Comparison of ENCODE assay signal across 28 cellular contexts in the genomic region with DNA sequence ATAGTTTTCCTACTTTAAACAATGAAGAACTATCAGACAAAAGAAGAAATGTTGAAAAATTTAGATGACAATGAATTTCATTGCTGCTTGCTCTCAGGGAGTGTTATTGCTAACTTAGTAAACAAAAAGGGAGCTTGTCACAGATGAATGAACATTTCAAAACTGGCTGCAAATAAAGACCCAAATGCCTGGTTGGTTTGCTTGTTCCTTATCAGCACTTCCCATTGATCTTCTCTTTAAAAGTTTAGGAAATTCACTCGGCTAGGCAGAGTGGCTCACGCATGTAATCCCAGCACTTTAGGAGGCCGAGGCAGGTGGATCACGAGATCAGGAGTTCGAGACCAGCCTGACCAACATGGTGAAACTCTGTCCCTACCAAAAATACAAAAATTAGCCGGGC.
DNase-seq lines count a peak whose midpoint lies in the region; ATAC-seq, FAIRE-seq and TF ChIP-seq lines count a peak whose summit lies in the region.
"Had no signal": no experiment of that assay in that cellular context is flagged by ENCODE, and none has a peak within 500 bp of the region (broad histone marks: within the 10 kb centered on the region; RNA-seq: fewer than 3 reads in every experiment).

No MANE protein-coding gene starts in this region.

- no peaks in the 10 kb centered on the region for H3K27me3 Mint-ChIP-seq in CD4-positive, alpha-beta T cell

- intact Hi-C loops in posterior vena cava (cut with DNase I) = no loop called here
- intact Hi-C loops in CD4-positive, alpha-beta T cell (cut with DNase I, micrococcal nuclease) = no loop called here
- intact Hi-C loops in esophagus muscularis mucosa (cut with DNase I) = no loop called here

- WGBS in liver = 47% methylated on average over 6 of the region's 6 CpGs
- 91% methylated on average over 6 of the region's 6 CpGs for WGBS in esophagus muscularis mucosa

- H3K9ac ChIP-seq in liver (ENCODE audit: low read depth in 1 of 2, low read length in 2 of 2) = no peak overlapping the region
- H3K9ac ChIP-seq: BLaER1 treated with 17β-estradiol and CSF1 and Interleukin-3, amounts not matched to agents 10 nM and 100 nM had no signal

- H3K9me3 Mint-ChIP-seq in CD4-positive, alpha-beta T cell = no peaks in the 10 kb centered on the region
- H3K9me3 Mint-ChIP-seq: CD4-positive, alpha-beta memory T cell had no signal

- no peak for FAIRE-seq in HTR-8/SVneo (lab: Jason Lieb, UNC)
- FAIRE-seq: A549, G401.6, GM12878, K562 had no signal

- TF ChIP-seq POLR2A in esophagus muscularis mucosa (IDR thresholded peaks at IDR 0.05; ENCODE audit: low read depth) = no peak

- H3K4me3 ChIP-seq in liver (ENCODE audit: low read depth in 1 of 3, low read length in 3 of 3) = no peak overlapping the region
- no peak overlapping the region for H3K4me3 ChIP-seq in esophagus muscularis mucosa
- H3K4me3 ChIP-seq: A549; BLaER1 treated with 17β-estradiol and CSF1 and Interleukin-3, amounts not matched to agents 10 nM and 100 nM; GM12878; K562; SJSA1 had no signal

- ATAC-seq in CD4-positive, alpha-beta T cell (ENCODE audit: poor library complexity) = no peak
- ATAC-seq: A549, GM12878, HCT116, K562 had no signal

- TF ChIP-seq CTCF in liver (IDR thresholded peaks at IDR 0.05; ENCODE audit: low read depth, low read length, missing input control) = no peak
- no peak for TF ChIP-seq CTCF in CD4-positive, alpha-beta T cell (IDR thresholded peaks at IDR 0.05)
- TF ChIP-seq CTCF in esophagus muscularis mucosa (IDR thresholded peaks at IDR 0.05) = no peak

- H3K27me3 ChIP-seq in liver (ENCODE audit: control insufficient read depth in 4 of 4, insufficient read depth in 4 of 4, low read length in 3 of 4) = no peaks in the 10 kb centered on the region
- H3K27me3 ChIP-seq in CD4-positive, alpha-beta T cell (ENCODE audit: control insufficient read depth, insufficient read depth, low read length) = no peaks in the 10 kb centered on the region
- peaks cover 0 to 14% (median 0%) of the 10 kb centered on the region in 4 donors for H3K27me3 ChIP-seq in esophagus muscularis mucosa
- H3K27me3 ChIP-seq: BLaER1 treated with 17β-estradiol and CSF1 and Interleukin-3, amounts not matched to agents 10 nM and 100 nM had no signal

- CTCF ChIA-PET in CD4-positive, alpha-beta T cell (lab: Charles Lee) = interaction anchor here (1.0 kb wide), 1 partner anchor 11 kb away, joined by 3 read pairs; no protein-coding TSS in a partner anchor

- no peak for TF ChIP-seq RAD21 in liver (IDR thresholded peaks at IDR 0.05)

- no peak overlapping the region for H3K4me3 Mint-ChIP-seq in CD4-positive, alpha-beta T cell
- H3K4me3 Mint-ChIP-seq: CD4-positive, alpha-beta memory T cell had no signal

- DNase-seq in HuH-7 (ENCODE audit: low spot score) (peak; percentile 17), substantia nigra (lab: John Stamatoyannopoulos, UW) (no peak), posterior vena cava (ENCODE audit: low spot score) (no peak), HTR-8/SVneo (ENCODE audit: insufficient read length, low spot score) (no peak), esophagus muscularis mucosa (ENCODE audit: extremely low spot score) (no peak)
- no peak for DNase-seq in CD4-positive, alpha-beta T cell
- DNase-seq: AML-193; CD4-positive, alpha-beta memory T cell; GOT3; Kasumi-1; MV-4-11; NCI-H1105; NCI-H1436 treated with DMSO at 0.1 percent for 48 hours; NCI-H187 treated with DMSO at 0.1 percent for 48 hours; NCI-H446; NCI-H526 treated with DMSO at 0.1 percent for 48 hours; Right ventricle myocardium superior; RPMI8226 had no signal

- no peak overlapping the region for H3K27ac Mint-ChIP-seq in CD4-positive, alpha-beta T cell

- H3K4me1 ChIP-seq in liver (ENCODE audit: control insufficient read depth in 4 of 4, insufficient read depth in 4 of 4, low read length in 3 of 4) (peaks cover 0 to 2% (median 0%) of the 10 kb centered on the region in 4 donors), esophagus muscularis mucosa (peaks cover 0 to 12% (median 7%) of the 10 kb centered on the region in 4 donors)
- H3K4me1 ChIP-seq: A549; BLaER1 treated with 17β-estradiol and CSF1 and Interleukin-3, amounts not matched to agents 10 nM and 100 nM; Caco-2; SJSA1 had no signal

- H3K27ac ChIP-seq in cingulate gyrus (ENCODE audit: low read depth, low read length) (peak overlapping the region; percentile 78), liver (ENCODE audit: low read depth in 1 of 2, low read length in 2 of 2) (no peak overlapping the region), substantia nigra (ENCODE audit: low read depth, low read length, poor library complexity, severe bottlenecking) (peak overlapping the region; percentile 72), esophagus muscularis mucosa (replicated peaks in 1 of 4) (no peak overlapping the region)
- no peak overlapping the region for H3K27ac ChIP-seq in CD4-positive, alpha-beta T cell (ENCODE audit: low read depth, low read length)
- H3K27ac ChIP-seq: A549; BLaER1 treated with 17β-estradiol and CSF1 and Interleukin-3, amounts not matched to agents 10 nM and 100 nM; SJSA1 had no signal

- H3K36me3 Mint-ChIP-seq in CD4-positive, alpha-beta T cell (ENCODE audit: low read depth) = no peaks in the 10 kb centered on the region
- H3K36me3 Mint-ChIP-seq: CD4-positive, alpha-beta memory T cell had no signal

- POLR2A ChIA-PET in CD4-positive, alpha-beta T cell (lab: Charles Lee) = no interaction called here

- H3K9me3 ChIP-seq in liver (ENCODE audit: control insufficient read depth in 4 of 4, low read length in 3 of 4) (no peaks in the 10 kb centered on the region), esophagus muscularis mucosa (no peaks in the 10 kb centered on the region)
- no peaks in the 10 kb centered on the region for H3K9me3 ChIP-seq in CD4-positive, alpha-beta T cell (ENCODE audit: control insufficient read depth, low read length)
- H3K9me3 ChIP-seq: A549; BLaER1 treated with 17β-estradiol and CSF1 and Interleukin-3, amounts not matched to agents 10 nM and 100 nM; Caco-2; SJSA1 had no signal

- TF ChIP-seq EP300 in esophagus muscularis mucosa (IDR thresholded peaks at IDR 0.05) = no peak

- H3K4me1 Mint-ChIP-seq in CD4-positive, alpha-beta T cell (ENCODE audit: low read depth) = no peaks in the 10 kb centered on the region
- H3K4me1 Mint-ChIP-seq: CD4-positive, alpha-beta memory T cell had no signal

- H3K36me3 ChIP-seq in liver (ENCODE audit: control insufficient read depth in 4 of 4, insufficient read depth in 3 of 4, low read depth in 1 of 4, low read length in 3 of 4) = peaks cover 2 to 25% (median 13%) of the 10 kb centered on the region in 4 donors
- H3K36me3 ChIP-seq in esophagus muscularis mucosa = peaks cover 0 to 38% (median 6%) of the 10 kb centered on the region in 4 donors
- H3K36me3 ChIP-seq: SJSA1 had no signal

TF ChIP-seq in liver, 16 proteins besides CTCF, POLR2A, EP300 and RAD21:
- no peak for TF ChIP-seq GABPA (IDR thresholded peaks at IDR 0.05 in 1 of 2, conservative IDR thresholded peaks at IDR 0.05 in 1 of 2)
- no peak for TF ChIP-seq YY1 (IDR thresholded peaks at IDR 0.05)
- TF ChIP-seq MAX (IDR thresholded peaks at IDR 0.05) = no peak
- TF ChIP-seq FOXA1 (IDR thresholded peaks at IDR 0.05) = peak; percentile 19

Comparison
In these comparisons a context has a peak if more than half of its experiments do, and no peak if none do; other contexts are left out.
1. H3K27ac ChIP-seq: peak in cingulate gyrus (single experiment) and substantia nigra (single experiment); none in liver (0 of 2), CD4-positive, alpha-beta T cell (single experiment) and esophagus muscularis mucosa (0 of 4).